8 cellular contexts compared by ENCODE assay signal in genomic region chr12:48815281-48816110, GRCh38. TPM values are rescaled to one million over a fixed set of nuclear protein-coding genes. Genes with fewer than 3 reads are reported as not detected.
DNase-seq lines count a peak whose midpoint lies in the region; ATAC-seq and TF ChIP-seq lines count a peak whose summit lies in the region.

No MANE protein-coding gene starts in this region.

- no peaks in the 10 kb centered on the region for H3K9me3 Mint-ChIP-seq in Calu3 (ENCODE audit: low read depth, unreplicated experiment)

- CTCF ChIA-PET in Calu3 (lab: Charles Lee), result interaction anchor here (0.6 to 2.0 kb wide), 9 partner anchors 14 to 133 kb away, joined by 3 to 7 read pairs (median 5); partner anchors contain the start of gene KANSL2
- CTCF ChIA-PET in PC-9 (lab: Charles Lee), result interaction anchor here (0.6 to 1.3 kb wide), 10 partner anchors 11 to 1090 kb away, joined by 3 to 10 read pairs (median 4); no protein-coding TSS in a partner anchor

- no peaks in the 10 kb centered on the region for H3K27me3 ChIP-seq in PC-9 (ENCODE audit: insufficient read depth, low read depth)
- no peaks in the 10 kb centered on the region for H3K27me3 ChIP-seq in parathyroid adenoma (ENCODE audit: control insufficient read depth, insufficient read depth, low read length)

- no peaks in the 10 kb centered on the region for H3K79me2 ChIP-seq in PC-9 (ENCODE audit: low read depth)
- no peaks in the 10 kb centered on the region for H3K79me2 ChIP-seq in parathyroid adenoma

- peak overlapping the region; percentile 87 for H3K4me3 Mint-ChIP-seq in Calu3 (ENCODE audit: low read depth, unreplicated experiment)

- peaks cover 19% of the 10 kb centered on the region for H3K4me1 ChIP-seq in PC-9 (replicated peaks; ENCODE audit: insufficient read depth)
- peaks cover 19% of the 10 kb centered on the region for H3K4me1 ChIP-seq in parathyroid adenoma

- H4K20me1 ChIP-seq in PC-9 (ENCODE audit: insufficient read depth), result no peaks in the 10 kb centered on the region

- peaks cover 20% of the 10 kb centered on the region for H3K4me1 Mint-ChIP-seq in Calu3 (ENCODE audit: low read depth, unreplicated experiment)

- 0 out of 2 replicates have a peak overlapping the region, but pooled peaks have one; percentile 2 for H3K27ac ChIP-seq in PC-9
- peak overlapping the region; percentile 82 for H3K27ac ChIP-seq in parathyroid adenoma

- peaks cover 49% of the 10 kb centered on the region for H3K36me3 Mint-ChIP-seq in Calu3 (ENCODE audit: insufficient read depth, unreplicated experiment)

- no peaks in the 10 kb centered on the region for H3K9me2 ChIP-seq in PC-9 (ENCODE audit: insufficient read depth)

- POLR2A ChIA-PET in PC-9 (lab: Charles Lee; ENCODE audit: unreplicated experiment), result interaction anchor here (0.5 to 1.1 kb wide), 5 partner anchors 21 to 203 kb away, joined by 3 to 6 read pairs (median 5); no protein-coding TSS in a partner anchor

- peak; percentile 78 to 87 for ATAC-seq in left cardiac atrium

- H2AFZ ChIP-seq in PC-9, result peak overlapping the region; percentile 92
- peak overlapping the region; percentile 99 for H2AFZ ChIP-seq in parathyroid adenoma

- peak; percentile 65 for DNase-seq in Calu3
- DNase-seq in GM20000 (ENCODE audit: low spot score), result peak; percentile 68
- peak; percentile 65 for DNase-seq in Jurkat, Clone E6-1 (ENCODE audit: low read depth, low spot score)
- DNase-seq in PC-9, result peak; percentile 66 to 77
- peak in 45 of 56 donors; percentile 10 to 71 (median 47) for DNase-seq in amygdala (lab: John Stamatoyannopoulos, UW)
- peak; percentile 80 for DNase-seq in left cardiac atrium
- DNase-seq in germinal center (ENCODE audit: low spot score), result no peak

- peaks cover 13% of the 10 kb centered on the region for H3K27me3 Mint-ChIP-seq in Calu3 (ENCODE audit: unreplicated experiment)

- H3K4me3 ChIP-seq in Jurkat, Clone E6-1 (ENCODE audit: low read length), result peak overlapping the region; percentile 66
- peak overlapping the region; percentile 72 for H3K4me3 ChIP-seq in PC-9
- H3K4me3 ChIP-seq in parathyroid adenoma (ENCODE audit: low read depth, low read length), result peak overlapping the region; percentile 85

- H3F3A ChIP-seq in PC-9 (ENCODE audit: insufficient read depth, low read depth), result peaks cover 9% of the 10 kb centered on the region; the same call in 1 of the 2 replicates

- intact Hi-C loops in Calu3 (cut with micrococcal nuclease; ENCODE audit: unreplicated experiment), result no loop called here
- intact Hi-C loops in PC-9 (cut with micrococcal nuclease; ENCODE audit: unreplicated experiment), result loop anchor here (5.0 kb wide), 2 partner anchors 37 to 182 kb away; partner anchors contain the start of genes DDN and DDX23
- intact Hi-C loops in left cardiac atrium (cut with DNase I), result no loop called here

- H3K9me3 ChIP-seq in PC-9 (ENCODE audit: insufficient read depth, low read depth) (no peaks in the 10 kb centered on the region), parathyroid adenoma (ENCODE audit: control insufficient read depth, low read length) (no peaks in the 10 kb centered on the region)

- TF ChIP-seq CTCF in Calu3 (IDR thresholded peaks at IDR 0.05; ENCODE audit: unreplicated experiment) (no peak), GM20000 (IDR thresholded peaks at IDR 0.05; ENCODE audit: extremely low read depth, missing control alignments) (no peak), PC-9 (conservative IDR thresholded peaks at IDR 0.05) (no peak), parathyroid adenoma (IDR thresholded peaks at IDR 0.05) (no peak)

- H3K36me3 ChIP-seq in PC-9 (ENCODE audit: low read depth), result no peaks in the 10 kb centered on the region
- H3K36me3 ChIP-seq in parathyroid adenoma (ENCODE audit: control insufficient read depth, insufficient read depth, low read length), result no peaks in the 10 kb centered on the region

- peak overlapping the region; percentile 60 for H3K27ac Mint-ChIP-seq in Calu3 (ENCODE audit: unreplicated experiment)

- H3K9ac ChIP-seq in parathyroid adenoma, result peak overlapping the region; percentile 17

- peak overlapping the region; percentile 90 for H3K4me2 ChIP-seq in PC-9
- H3K4me2 ChIP-seq in parathyroid adenoma (ENCODE audit: low read length), result peak overlapping the region; percentile 99

- no TSS peak for BruUV-seq in Calu3 (replicated peaks; lab: Mats Ljungman, UMichigan)
- BruUV-seq in PC-9 (replicated peaks; lab: Mats Ljungman, UMichigan), result no TSS peak

RNA-seq across cellular contexts. Expression of gene CACNB3, which starts 2.8 kb away (rescaled TPM):
- total RNA-seq in Calu3 (2022), result 17.9 and 21.1 TPM in 2 replicates
- polyA plus RNA-seq in Jurkat, Clone E6-1 (2012; ENCODE audit: insufficient read depth, insufficient read length), result 51.5 TPM
- total RNA-seq in PC-9 (2021), result 35.4 TPM in 2 replicates
- total RNA-seq in left cardiac atrium, result 1 to 10 TPM; 8.8 to 9.5 TPM

RNA-seq across cellular contexts. Expression of gene ADCY6, which starts 26.6 kb away (rescaled TPM):
- 39.0 and 42.9 TPM in 2 replicates for total RNA-seq in Calu3 (2022)
- not detected for polyA plus RNA-seq in Jurkat, Clone E6-1 (2012; ENCODE audit: insufficient read depth, insufficient read length)
- 48.3 and 61.9 TPM in 2 replicates for total RNA-seq in PC-9 (2021)
- 100 to 1,000 TPM in 1 of 2 donors, 10 to 100 TPM in 1; 51.5 to 113 TPM for total RNA-seq in left cardiac atrium

RNA-seq across cellular contexts. Expression of gene DDX23, which starts 36.5 kb away (rescaled TPM):
- total RNA-seq in Calu3 (2022), result 80.8 and 89.6 TPM in 2 replicates
- polyA plus RNA-seq in Jurkat, Clone E6-1 (2012; ENCODE audit: insufficient read depth, insufficient read length), result 149 TPM
- total RNA-seq in PC-9 (2021), result 91.4 and 108 TPM in 2 replicates
- total RNA-seq in left cardiac atrium, result 10 to 100 TPM; 34.7 to 37.5 TPM

RNA-seq across cellular contexts. Expression of gene RND1, which starts 50.2 kb away (rescaled TPM):
- 7.4 and 14.2 TPM in 2 replicates for total RNA-seq in Calu3 (2022)
- polyA plus RNA-seq in Jurkat, Clone E6-1 (2012; ENCODE audit: insufficient read depth, insufficient read length), result 4.1 TPM
- total RNA-seq in PC-9 (2021), result 2.7 and 4.0 TPM in 2 replicates
- under 1 TPM; 0.56 to 0.79 TPM for total RNA-seq in left cardiac atrium
